In the genomic region with DNA sequence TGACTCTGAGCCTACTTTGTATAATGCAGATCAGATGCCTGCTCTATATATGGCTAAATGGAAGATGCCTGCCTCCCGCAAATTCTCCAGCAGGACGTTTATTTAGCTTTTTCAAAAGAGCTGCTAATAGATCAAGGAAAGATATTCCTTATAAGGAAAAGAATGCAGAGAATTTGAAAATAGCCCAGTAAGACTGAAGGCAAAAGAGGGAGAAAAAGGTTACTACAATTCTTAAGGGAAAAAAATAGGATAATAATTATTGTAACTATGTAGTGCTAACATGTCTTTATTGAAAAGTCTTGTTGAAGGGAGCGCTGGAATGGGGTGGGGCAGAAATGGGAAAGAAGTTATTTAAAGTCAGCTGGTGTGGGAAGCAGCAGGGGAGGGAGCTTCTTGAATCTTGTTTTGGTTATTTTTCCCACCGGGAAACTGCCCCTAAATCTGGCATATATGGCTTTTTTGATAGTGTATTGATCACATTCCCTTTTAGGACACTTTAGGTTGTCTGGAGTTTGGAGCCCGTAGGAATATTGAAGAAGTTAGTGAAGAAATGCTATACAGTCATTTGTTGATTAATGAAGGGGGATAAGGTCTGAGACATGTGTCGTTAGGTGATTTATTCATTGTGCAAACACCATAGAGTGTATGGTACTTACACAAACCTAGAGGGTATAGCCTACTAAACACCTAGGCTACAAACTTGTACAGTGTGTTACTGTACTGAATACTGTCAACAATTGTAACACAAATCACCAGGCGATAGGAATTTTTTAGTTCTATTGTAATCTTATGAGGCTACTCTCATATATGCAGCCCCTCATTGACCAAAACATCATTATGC, we compare ENCODE assay signal across 8 cellular contexts. TPM values are rescaled to one million over a fixed set of nuclear protein-coding genes. Genes with fewer than 3 reads are reported as not detected.
DNase-seq lines count a peak whose midpoint lies in the region; ATAC-seq and TF ChIP-seq lines count a peak whose summit lies in the region.
"Had no signal": no experiment of that assay in that cellular context is flagged by ENCODE, and none has a peak within 500 bp of the region (broad histone marks: within the 10 kb centered on the region; RNA-seq: fewer than 3 reads in every experiment).

No MANE protein-coding gene starts in this region.

- H3K36me3 ChIP-seq in HUES64 (ENCODE audit: insufficient read depth, low read length) (peaks cover 52% of the 10 kb centered on the region), colonic mucosa (no peaks in the 10 kb centered on the region), upper lobe of left lung (no peaks in the 10 kb centered on the region)

- intact Hi-C loops in colonic mucosa (cut with DNase I) = loop anchor here (10.0 kb wide), 1 partner anchor 359 kb away; no protein-coding TSS in a partner anchor
- intact Hi-C loops in activated T-helper 2 cell treated with anti-CD3 and anti-CD28 coated beads, Interferon-gamma antibody, Interleukin-2, Interleukin-4, amounts not matched to agents 10 μg/mL and 5 μg/mL and 100 μg/mL, durations not matched to agents 14 hours and 24 hours and 36 hours (cut with micrococcal nuclease) = loop anchor here (5.0 to 10.0 kb wide), 4 partner anchors 149 to 357 kb away; a partner anchor contains a TSS

- H3K9me3 Mint-ChIP-seq in mesothelial cell of epicardium = no peaks in the 10 kb centered on the region
- no peaks in the 10 kb centered on the region for H3K9me3 Mint-ChIP-seq in activated T-helper 2 cell treated with anti-CD3 and anti-CD28 coated beads, Interferon-gamma antibody, Interleukin-2, Interleukin-4, amounts not matched to agents 10 μg/mL and 5 μg/mL and 100 μg/mL, durations not matched to agents 14 hours and 24 hours and 36 hours

- no peak for TF ChIP-seq CTCF in colonic mucosa (IDR thresholded peaks at IDR 0.05)
- TF ChIP-seq CTCF in mesothelial cell of epicardium (IDR thresholded peaks at IDR 0.05; ENCODE audit: unreplicated experiment) = no peak
- no peak for TF ChIP-seq CTCF in upper lobe of left lung (IDR thresholded peaks at IDR 0.05)

- H3K4me3 ChIP-seq in HUES64 (ENCODE audit: low read length) (peak overlapping the region; percentile 97), colonic mucosa (peak overlapping the region; percentile 64), upper lobe of left lung (peak overlapping the region in 3 of 4 donors; percentile 49 to 59 (median 54))

- DNase-seq in colonic mucosa = peak; percentile 44
- DNase-seq in mesothelial cell of epicardium (ENCODE audit: low spot score in 2 of 2, unreplicated experiment in 2 of 2) = no peak
- no peak for DNase-seq in upper lobe of left lung
- DNase-seq in activated T-helper 2 cell treated with anti-CD3 and anti-CD28 coated beads, Interferon-gamma antibody, Interleukin-2, Interleukin-4, amounts not matched to agents 10 μg/mL and 5 μg/mL and 100 μg/mL, durations not matched to agents 14 hours and 24 hours and 36 hours (ENCODE audit: low spot score) = no peak
- DNase-seq: caudate nucleus had no signal

- H3K27ac ChIP-seq in HUES64 (ENCODE audit: low read depth, low read length) = peak overlapping the region; percentile 78
- H3K27ac ChIP-seq in colonic mucosa = peak overlapping the region; percentile 97
- no peak overlapping the region for H3K27ac ChIP-seq in upper lobe of left lung

- peak overlapping the region; percentile 93 for H3K4me3 Mint-ChIP-seq in mesothelial cell of epicardium
- no peak overlapping the region for H3K4me3 Mint-ChIP-seq in activated T-helper 2 cell treated with anti-CD3 and anti-CD28 coated beads, Interferon-gamma antibody, Interleukin-2, Interleukin-4, amounts not matched to agents 10 μg/mL and 5 μg/mL and 100 μg/mL, durations not matched to agents 14 hours and 24 hours and 36 hours (ENCODE audit: low read depth)

- WGBS in HUES64 = 56% methylated on average over 6 of the region's 7 CpGs
- WGBS in upper lobe of left lung, 2 donors = 54 to 57% methylated on average over 7 of the region's 7 CpGs

- H3K9ac ChIP-seq in HUES64 (ENCODE audit: low read depth, low read length) (peak overlapping the region; percentile 74), colonic mucosa (ENCODE audit: low read depth in 2 of 2, low read length in 2 of 2) (peak overlapping the region in 1 of 2 donors; percentile 95)

- TF ChIP-seq POLR2A in upper lobe of left lung (IDR thresholded peaks at IDR 0.05) = no peak

- peaks cover 70% of the 10 kb centered on the region for H3K4me1 Mint-ChIP-seq in mesothelial cell of epicardium
- peaks cover 14% of the 10 kb centered on the region for H3K4me1 Mint-ChIP-seq in activated T-helper 2 cell treated with anti-CD3 and anti-CD28 coated beads, Interferon-gamma antibody, Interleukin-2, Interleukin-4, amounts not matched to agents 10 μg/mL and 5 μg/mL and 100 μg/mL, durations not matched to agents 14 hours and 24 hours and 36 hours (ENCODE audit: low read depth)

- TF ChIP-seq EP300 in upper lobe of left lung (IDR thresholded peaks at IDR 0.05) = no peak

- peaks cover 1% of the 10 kb centered on the region for H3K27me3 Mint-ChIP-seq in mesothelial cell of epicardium (ENCODE audit: low read depth)
- H3K27me3 Mint-ChIP-seq in activated T-helper 2 cell treated with anti-CD3 and anti-CD28 coated beads, Interferon-gamma antibody, Interleukin-2, Interleukin-4, amounts not matched to agents 10 μg/mL and 5 μg/mL and 100 μg/mL, durations not matched to agents 14 hours and 24 hours and 36 hours (ENCODE audit: low read depth) = peaks cover 75% of the 10 kb centered on the region

- H3K27me3 ChIP-seq in HUES64 (ENCODE audit: insufficient read depth, low read length) = no peaks in the 10 kb centered on the region
- no peaks in the 10 kb centered on the region for H3K27me3 ChIP-seq in colonic mucosa
- peaks cover 0 to 29% (median 14%) of the 10 kb centered on the region in 4 donors for H3K27me3 ChIP-seq in upper lobe of left lung

- peak overlapping the region; percentile 98 for H3K27ac Mint-ChIP-seq in mesothelial cell of epicardium
- no peak overlapping the region for H3K27ac Mint-ChIP-seq in activated T-helper 2 cell treated with anti-CD3 and anti-CD28 coated beads, Interferon-gamma antibody, Interleukin-2, Interleukin-4, amounts not matched to agents 10 μg/mL and 5 μg/mL and 100 μg/mL, durations not matched to agents 14 hours and 24 hours and 36 hours

- no peak for ATAC-seq in upper lobe of left lung (ENCODE audit: low FRiP score in 2 of 2)
- ATAC-seq in GM19463 (IDR thresholded peaks at IDR 0.05; ENCODE audit: unreplicated experiment) = no peak
- ATAC-seq in activated CD4-positive, CD25-positive, alpha-beta regulatory T cell treated with anti-CD3 and anti-CD28 coated beads, Interleukin-2, amount 50 U/mL, for 24 hours = no peak

- H3K36me3 Mint-ChIP-seq in mesothelial cell of epicardium = peaks cover 5% of the 10 kb centered on the region
- H3K36me3 Mint-ChIP-seq in activated T-helper 2 cell treated with anti-CD3 and anti-CD28 coated beads, Interferon-gamma antibody, Interleukin-2, Interleukin-4, amounts not matched to agents 10 μg/mL and 5 μg/mL and 100 μg/mL, durations not matched to agents 14 hours and 24 hours and 36 hours (ENCODE audit: low read depth) = no peaks in the 10 kb centered on the region

- H3K4me1 ChIP-seq in HUES64 (ENCODE audit: insufficient read depth, low read length) (peaks cover 59% of the 10 kb centered on the region), colonic mucosa (no peaks in the 10 kb centered on the region), upper lobe of left lung (peaks cover 19 to 54% (median 45%) of the 10 kb centered on the region in 4 donors)

- no peaks in the 10 kb centered on the region for H3K9me3 ChIP-seq in HUES64 (ENCODE audit: insufficient read depth, low read depth, low read length)
- H3K9me3 ChIP-seq in colonic mucosa = no peaks in the 10 kb centered on the region
- H3K9me3 ChIP-seq in upper lobe of left lung = no peaks in the 10 kb centered on the region

RNA-seq across cellular contexts. Expression of a gene that starts 3.1 kb away (rescaled TPM):
- 315 TPM for polyA plus RNA-seq in HUES64 (2013, experiment 1 of 2)
- 324 TPM for polyA plus RNA-seq in HUES64 (2013, experiment 2 of 2)
- total RNA-seq in colonic mucosa (100 to 1,000 TPM; 423 to 769 TPM), mesothelial cell of epicardium (635 to 667 TPM (median 659 TPM) in 3 replicates), upper lobe of left lung (100 to 1,000 TPM; 144 to 343 (median 254) TPM)
- 11.1 and 13.5 TPM in 2 replicates for total RNA-seq in activated T-helper 2 cell treated with anti-CD3 and anti-CD28 coated beads, Interferon-gamma antibody, Interleukin-2, Interleukin-4, amounts not matched to agents 10 μg/mL and 5 μg/mL and 100 μg/mL, durations not matched to agents 14 hours and 24 hours and 36 hours

Comparison
In these comparisons a context has a peak if more than half of its experiments do, and no peak if none do; other contexts are left out.
1. H3K27ac ChIP-seq: peak in HUES64 (single experiment) and colonic mucosa (single experiment); none in upper lobe of left lung (0 of 4).
2. Peak in every context shown above with its lines, with median percentiles within 50 percentile points of each other: H3K4me3 ChIP-seq.